Comparison of ENCODE assay signal across 30 cellular contexts in the genomic region with DNA sequence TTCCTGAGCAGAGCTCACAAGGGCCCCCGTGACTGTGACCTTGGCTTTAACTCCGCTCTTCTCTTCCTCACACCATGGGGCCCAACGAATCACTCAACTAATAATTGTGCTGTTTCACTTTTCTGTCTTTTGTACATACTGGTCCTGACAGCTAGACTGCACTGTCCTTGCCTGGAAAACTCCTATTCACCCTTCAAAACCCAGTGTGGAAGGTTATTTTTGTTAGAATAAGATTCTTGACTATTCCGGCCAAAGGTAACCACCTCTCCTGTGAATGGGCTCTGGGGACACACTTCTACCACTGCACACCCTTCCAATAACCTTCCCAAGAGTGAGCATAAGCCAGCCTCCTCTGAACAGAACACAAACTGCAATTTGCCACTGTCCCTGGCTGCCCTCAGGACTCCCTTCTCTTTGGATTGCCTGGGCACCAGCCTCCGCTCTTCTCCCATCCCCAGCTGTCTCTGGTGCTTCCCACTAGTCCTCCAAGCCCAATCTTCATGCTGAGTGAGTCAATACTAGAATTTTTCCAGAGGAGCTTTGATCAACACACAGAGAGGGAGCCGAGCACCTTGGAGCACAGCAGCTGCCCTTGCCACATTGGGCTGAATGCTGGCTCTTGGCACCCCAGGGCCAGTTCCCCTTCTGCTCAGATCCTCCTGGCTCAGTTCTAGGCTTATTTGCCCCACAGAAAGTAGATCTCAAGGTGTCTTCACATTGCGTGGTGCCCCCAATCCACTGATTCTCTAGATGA. TPM values are rescaled to one million over a fixed set of nuclear protein-coding genes. Genes with fewer than 3 reads are reported as not detected.
A peak's percentile ranks its signal among the peaks of the same experiment; 100 is the strongest.
DNase-seq lines count a peak whose midpoint lies in the region; ATAC-seq and TF ChIP-seq lines count a peak whose summit lies in the region.
"Had no signal": no experiment of that assay in that cellular context is flagged by ENCODE, and none has a peak within 500 bp of the region (broad histone marks: within the 10 kb centered on the region; RNA-seq: fewer than 3 reads in every experiment).

No MANE protein-coding gene starts in this region.

- no peak overlapping the region for H3K27ac ChIP-seq in coronary artery
- H3K27ac ChIP-seq: gastrocnemius medialis, HL-60, neural progenitor cell, right lobe of liver, tibial artery, VCaP had no signal

- DNase-seq in left ventricle myocardium superior (no peak), left cardiac atrium (no peak), coronary artery (ENCODE audit: low spot score) (peak; percentile 22), mesenteric fat pad (ENCODE audit: low spot score) (peak; percentile 81), KBM-7 (no peak), dedifferentiated amniotic fluid mesenchymal stem cell (ENCODE audit: extremely low spot score) (no peak), COR-L47 (lab: John Stamatoyannopoulos, UW) (no peak)
- DNase-seq: activated CD8-positive, alpha-beta T cell treated with anti-CD3 and anti-CD28 coated beads, Interleukin-2, amount 10 ng/mL, durations not matched to agents 7 days and 5 days; activated gamma-delta T cell; activated T-cell treated with anti-CD3 and anti-CD28 coated beads, Interleukin-2, amount 50 U/mL, for 1 hour; caudate nucleus; CD8-positive, alpha-beta memory T cell; DMS153; gastrocnemius medialis; hypothalamus; immature natural killer cell; NCI-H1417 treated with DMSO at 0.1 percent for 48 hours; NCI-H2081 treated with DMSO at 0.1 percent for 48 hours; NCI-H2227 treated with DMSO at 0.1 percent for 48 hours; right lobe of liver; SHP77 treated with DMSO at 0.1 percent for 48 hours; stimulated activated CD4-positive, alpha-beta T cell treated with anti-CD3 and anti-CD28 coated beads, Interleukin-4, amount 100 ng/mL, for 1 hour; T1000 had no signal

- in situ Hi-C loops in KBM-7 (cut with MboI; ENCODE audit: low pct_unique_long_range_greater_than_20kb, low sequenced_read_pairs): no loop called here

- no peak overlapping the region for H3K4me3 ChIP-seq in coronary artery
- H3K4me3 ChIP-seq: gastrocnemius medialis, GM12878, neural progenitor cell, right lobe of liver, tibial artery had no signal

- TF ChIP-seq CTCF in coronary artery (IDR thresholded peaks at IDR 0.05): no peak

- intact Hi-C loops in left ventricle myocardium superior (cut with micrococcal nuclease) (no loop called here), left cardiac atrium (cut with DNase I) (loop anchor here (5.0 kb wide), 2 partner anchors 65 to 125 kb away; no protein-coding TSS in a partner anchor)

- ATAC-seq in left ventricle myocardium superior: peak; percentile 11
- no peak for ATAC-seq in left cardiac atrium
- no peak for ATAC-seq in GM21723 (IDR thresholded peaks at IDR 0.05; ENCODE audit: unreplicated experiment)
- ATAC-seq: activated CD4-positive, alpha-beta T cell treated with anti-CD3 and anti-CD28 coated beads for 36 hours; activated CD8-positive, alpha-beta T cell treated with anti-CD3 and anti-CD28 coated beads, Interleukin-2, amount 10 ng/mL, durations not matched to agents 7 days and 5 days; gastrocnemius medialis; right lobe of liver had no signal

RNA-seq across cellular contexts. Expression of gene SCN5A, which starts 2.1 kb away (rescaled TPM):
- total RNA-seq in left ventricle myocardium superior (133 TPM), left cardiac atrium (100 to 1,000 TPM; 115 to 191 TPM), mesenteric fat pad (0.58 TPM)
- total RNA-seq: GM12878 had no signal

Comparison
In these comparisons a context has a peak if more than half of its experiments do, and no peak if none do; other contexts are left out.
1. DNase-seq: peak in coronary artery (single experiment) and mesenteric fat pad (single experiment); none in left ventricle myocardium superior (single experiment), left cardiac atrium (single experiment), KBM-7 (single experiment), dedifferentiated amniotic fluid mesenchymal stem cell (single experiment) and COR-L47 (single experiment).
2. RNA of gene SCN5A, which starts 2.1 kb away (total RNA-seq): 115 to 191 TPM in left cardiac atrium and 133 TPM in left ventricle myocardium superior (single experiment); 0.58 TPM in mesenteric fat pad (single experiment); every median in the first group is over 10 times any median in the second.